Comparison of ENCODE assay signal across 8 cellular contexts in genomic region chr7:155380221-155380861, GRCh38.
DNase-seq lines count a peak whose midpoint lies in the region; ATAC-seq and TF ChIP-seq lines count a peak whose summit lies in the region.

No MANE protein-coding gene starts in this region.

- H3K27me3 ChIP-seq in ascending aorta, result peaks cover 26% of the 10 kb centered on the region

- no peak overlapping the region for H3K4me3 ChIP-seq in ascending aorta

- DNase-seq in GM13976 (ENCODE audit: low spot score), result peak; percentile 85
- DNase-seq in NCI-H1436 (lab: John Stamatoyannopoulos, UW), result peak; percentile 36
- DNase-seq in T-helper 22 cell (ENCODE audit: low read depth), result peak; percentile 12
- peak in 1 of 2 donors; percentile 74 for DNase-seq in ascending aorta (ENCODE audit: low spot score in 2 of 2)
- DNase-seq in hypothalamus (lab: John Stamatoyannopoulos, UW), result peak in 31 of 51 donors; percentile 2 to 70 (median 27)
- peak; percentile 7 for DNase-seq in smooth muscle cell of the brain vasculature (ENCODE audit: low read depth, low spot score)
- no peak for DNase-seq in cortex of kidney (lab: John Stamatoyannopoulos, UW)

- peak; percentile 55 for TF ChIP-seq CTCF in GM13976 (IDR thresholded peaks at IDR 0.05; ENCODE audit: borderline replicate concordance, control extremely low read depth, extremely low read depth, insufficient read depth, missing control alignments)
- peak; percentile 13 to 55 (median 45) for TF ChIP-seq CTCF in ascending aorta (IDR thresholded peaks at IDR 0.05)

- H3K36me3 ChIP-seq in ascending aorta, result no peaks in the 10 kb centered on the region

- H3K27ac ChIP-seq in ascending aorta, result no peak overlapping the region

- peaks cover 8 to 10% of the 10 kb centered on the region in 2 donors for H3K4me1 ChIP-seq in ascending aorta

- ATAC-seq in HG02763 (IDR thresholded peaks at IDR 0.05; ENCODE audit: unreplicated experiment), result peak; percentile 72

- H3K9me3 ChIP-seq in ascending aorta, result no peaks in the 10 kb centered on the region

- in situ Hi-C loops in GM13976 (cut with MboI; ENCODE audit: low sequenced_read_pairs, unreplicated experiment), result no loop called here

- intact Hi-C loops in ascending aorta (cut with DNase I), result no loop called here
